ENCODE assay signal across 8 cellular contexts in the genomic region with DNA sequence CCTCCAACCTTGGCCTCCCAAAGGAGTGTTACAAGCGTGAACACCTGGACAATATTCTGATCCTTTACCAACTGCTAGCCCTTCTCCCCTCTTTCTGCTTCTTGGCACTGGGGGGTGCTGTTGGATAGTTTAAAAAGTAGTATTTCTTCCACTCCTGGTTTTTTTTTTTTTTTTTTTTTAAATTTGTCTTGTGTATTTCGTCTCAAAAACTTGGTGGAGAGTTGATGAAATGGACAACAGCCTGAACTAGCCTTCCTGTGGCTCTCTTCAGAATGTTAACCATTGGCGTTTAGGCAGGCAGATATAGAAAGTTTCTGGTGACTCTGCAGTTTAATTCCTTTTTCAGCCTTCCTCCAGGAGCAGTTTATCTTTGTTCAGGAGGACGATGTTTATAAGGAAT.
DNase-seq lines count a peak whose midpoint lies in the region; ATAC-seq, FAIRE-seq and TF ChIP-seq lines count a peak whose summit lies in the region.

No MANE protein-coding gene starts in this region.

- H3K9me1 ChIP-seq in K562 (ENCODE audit: control insufficient read depth, insufficient read depth, low read length): no peaks in the 10 kb centered on the region

- peaks cover 13% of the 10 kb centered on the region for H3K27me3 Mint-ChIP-seq in activated CD8-positive, alpha-beta memory T cell treated with anti-CD3 and anti-CD28 coated beads, Interleukin-2, amount 10 ng/mL, durations not matched to agents 7 days and 5 days
- peaks cover 10% of the 10 kb centered on the region for H3K27me3 Mint-ChIP-seq in type B pancreatic cell

- TF ChIP-seq CTCF in K562 (IDR thresholded peaks at IDR 0.05 in 2 of 3, conservative IDR thresholded peaks at IDR 0.05 in 1 of 3; ENCODE audit: insufficient read depth in 2 of 3, low read depth in 1 of 3, low read length in 3 of 3): peak; percentile 53 to 80 (median 60); a peak in 4 of 6 replicates
- TF ChIP-seq CTCF in kidney (IDR thresholded peaks at IDR 0.05; ENCODE audit: borderline replicate concordance, extremely low read depth, insufficient read depth): peak; percentile 59
- TF ChIP-seq CTCF in type B pancreatic cell (conservative IDR thresholded peaks at IDR 0.05): peak; percentile 80

- H3K27me3 ChIP-seq in K562 (ENCODE audit: control insufficient read depth in 2 of 2, insufficient read depth in 2 of 2, low read length in 2 of 2): peaks cover 22 to 27% of the 10 kb centered on the region in 2 experiments

- H4K20me1 ChIP-seq in K562 (replicated peaks; ENCODE audit: control insufficient read depth, insufficient read depth, low read length): no peaks in the 10 kb centered on the region

- TF ChIP-seq RAD21 in K562 (CRISPR knock-in tag; conservative IDR thresholded peaks at IDR 0.05 in 1 of 2, IDR thresholded peaks at IDR 0.05 in 1 of 2): peak; percentile 68 to 70

- no peak for TF ChIP-seq EP300 in K562 (IDR thresholded peaks at IDR 0.05; ENCODE audit: low read length)

- H3K9ac ChIP-seq in K562 (ENCODE audit: insufficient read depth in 1 of 2, low read depth in 2 of 2, low read length in 2 of 2) (no peak overlapping the region), kidney (ENCODE audit: low read length in 2 of 2) (no peak overlapping the region)

- H3K27ac Mint-ChIP-seq in activated CD8-positive, alpha-beta memory T cell treated with anti-CD3 and anti-CD28 coated beads, Interleukin-2, amount 10 ng/mL, durations not matched to agents 7 days and 5 days: no peak overlapping the region
- no peak overlapping the region for H3K27ac Mint-ChIP-seq in type B pancreatic cell

- 0% methylated on average over 3 of the region's 4 CpGs for WGBS in K562 (ENCODE audit: insufficient coverage, low coverage, missing lambda C conversion rate)

- H3K4me3 Mint-ChIP-seq in activated CD8-positive, alpha-beta memory T cell treated with anti-CD3 and anti-CD28 coated beads, Interleukin-2, amount 10 ng/mL, durations not matched to agents 7 days and 5 days: no peak overlapping the region
- H3K4me3 Mint-ChIP-seq in type B pancreatic cell: no peak overlapping the region

- CTCF ChIA-PET in activated CD8-positive, alpha-beta memory T cell treated with anti-CD3 and anti-CD28 coated beads, Interleukin-2, amount 10 ng/mL, durations not matched to agents 7 days and 5 days (lab: Charles Lee): interaction anchor here (0.6 to 2.1 kb wide), 6 partner anchors 9 to 141 kb away, joined by 3 to 8 read pairs (median 4); no protein-coding TSS in a partner anchor
- CTCF ChIA-PET in K562 (lab: Yijun Ruan, JAX; ENCODE audit: low intra/inter-chr PET ratio): interaction anchor here (0.6 to 2.4 kb wide), 14 partner anchors 21 to 1536 kb away, joined by 3 to 10 read pairs (median 4); partner anchors contain the start of gene PLPP3

- H3K4me1 ChIP-seq in K562 (replicated peaks in 1 of 2; ENCODE audit: control insufficient read depth in 2 of 2, insufficient read depth in 2 of 2, low read length in 2 of 2) (no peaks in the 10 kb centered on the region; a peak in 1 of 5 replicates), kidney (ENCODE audit: control insufficient read depth in 1 of 2, insufficient read depth in 1 of 2, low read depth in 1 of 2, low read length in 2 of 2) (no peaks in the 10 kb centered on the region)

- H3K4me1 Mint-ChIP-seq in activated CD8-positive, alpha-beta memory T cell treated with anti-CD3 and anti-CD28 coated beads, Interleukin-2, amount 10 ng/mL, durations not matched to agents 7 days and 5 days: peaks cover 15% of the 10 kb centered on the region
- H3K4me1 Mint-ChIP-seq in type B pancreatic cell (ENCODE audit: unreplicated experiment): peaks cover 17% of the 10 kb centered on the region

- POLR2A ChIA-PET in K562 (lab: Yijun Ruan, JAX): no interaction called here

- H3K27ac ChIP-seq in K562 (ENCODE audit: extremely low read depth, low read depth, low read length): no peak overlapping the region
- no peak overlapping the region for H3K27ac ChIP-seq in kidney (ENCODE audit: low read depth in 2 of 2, low read length in 2 of 2)

- H3K9me3 ChIP-seq in K562 (replicated peaks; ENCODE audit: control insufficient read depth, insufficient read depth, low read depth, low read length) (no peaks in the 10 kb centered on the region), kidney (ENCODE audit: control insufficient read depth in 1 of 2, low read length in 2 of 2) (no peaks in the 10 kb centered on the region)

- H3K79me2 ChIP-seq in K562 (ENCODE audit: control insufficient read depth, insufficient read depth, low read length): no peaks in the 10 kb centered on the region

- TF ChIP-seq POLR2A in K562 (conservative IDR thresholded peaks at IDR 0.05): no peak

- FAIRE-seq in K562 (lab: Jason Lieb, UNC): peak; percentile 81
- no peak for FAIRE-seq in kidney (lab: Jason Lieb, UNC)
- FAIRE-seq in HTR-8/SVneo (lab: Jason Lieb, UNC): no peak

- H3K9me3 Mint-ChIP-seq in activated CD8-positive, alpha-beta memory T cell treated with anti-CD3 and anti-CD28 coated beads, Interleukin-2, amount 10 ng/mL, durations not matched to agents 7 days and 5 days (ENCODE audit: low read depth): no peaks in the 10 kb centered on the region
- H3K9me3 Mint-ChIP-seq in type B pancreatic cell: peaks cover 6% of the 10 kb centered on the region

- intact Hi-C loops in K562 (cut with micrococcal nuclease) (loop anchor here (2.0 to 10.0 kb wide), 6 partner anchors 54 to 1537 kb away; no protein-coding TSS in a partner anchor), kidney (cut with DNase I) (loop anchor here (5.0 kb wide), 1 partner anchor 1302 kb away; no protein-coding TSS in a partner anchor)

- BruUV-seq in K562 (replicated peaks; lab: Mats Ljungman, UMichigan): no TSS peak

- peak; percentile 37 for DNase-seq in activated CD8-positive, alpha-beta memory T cell treated with anti-CD3 and anti-CD28 coated beads, Interleukin-2, amount 50 U/mL, for 48 hours
- no peak for DNase-seq in activated CD8-positive, alpha-beta memory T cell treated with anti-CD3 and anti-CD28 coated beads, Interleukin-2, amount 10 ng/mL, durations not matched to agents 7 days and 5 days
- DNase-seq in NCI-H2107 (lab: John Stamatoyannopoulos, UW) (peak; percentile 45), K562 (ENCODE audit: extremely low read depth in 1 of 4, low spot score in 3 of 4) (peak in 2 of 4 experiments; percentile 48 to 54), kidney (no peak), type B pancreatic cell (ENCODE audit: extremely low spot score, unreplicated experiment) (no peak), HTR-8/SVneo (ENCODE audit: insufficient read length, low spot score) (no peak)

- in situ Hi-C loops in K562 (cut with MboI): loop anchor here (10.0 kb wide), 1 partner anchor 1300 kb away; no protein-coding TSS in a partner anchor

- ATAC-seq in activated CD8-positive, alpha-beta memory T cell treated with anti-CD3 and anti-CD28 coated beads, Interleukin-2, amount 10 ng/mL, durations not matched to agents 7 days and 5 days: no peak
- ATAC-seq in K562 (peak; percentile 83), GM21825 (IDR thresholded peaks at IDR 0.05; ENCODE audit: unreplicated experiment) (no peak)

- H3K36me3 ChIP-seq in K562 (ENCODE audit: control insufficient read depth, insufficient read depth, low read length): no peaks in the 10 kb centered on the region
- no peaks in the 10 kb centered on the region for H3K36me3 ChIP-seq in kidney (ENCODE audit: control insufficient read depth in 1 of 2, insufficient read depth in 2 of 2, low read length in 2 of 2)

- no peak overlapping the region for H3K4me3 ChIP-seq in K562
- H3K4me3 ChIP-seq in kidney (ENCODE audit: low read length in 2 of 2): no peak overlapping the region

- no peak overlapping the region for H2AFZ ChIP-seq in K562 (ENCODE audit: low read depth, low read length)

- no peak overlapping the region for H3K4me2 ChIP-seq in K562 (ENCODE audit: insufficient read depth, low read length)

- H3K36me3 Mint-ChIP-seq in activated CD8-positive, alpha-beta memory T cell treated with anti-CD3 and anti-CD28 coated beads, Interleukin-2, amount 10 ng/mL, durations not matched to agents 7 days and 5 days: no peaks in the 10 kb centered on the region
- H3K36me3 Mint-ChIP-seq in type B pancreatic cell: peaks cover 3% of the 10 kb centered on the region

TF ChIP-seq in K562, 482 proteins besides CTCF, POLR2A, EP300 and RAD21:
- TF ChIP-seq ZNF165 (CRISPR knock-in tag; IDR thresholded peaks at IDR 0.05; ENCODE audit: borderline replicate concordance) (no peak), ZNF384 (IDR thresholded peaks at IDR 0.05; ENCODE audit: low read depth, low read length) (peak; percentile 96), SMC3 (conservative IDR thresholded peaks at IDR 0.05; ENCODE audit: insufficient read depth, low read depth, low read length) (peak; percentile 49), NFRKB (IDR thresholded peaks at IDR 0.05; ENCODE audit: low read depth) (no peak), ZNF644 (tag; IDR thresholded peaks at IDR 0.05; ENCODE audit: low read depth) (no peak), ARID2 (IDR thresholded peaks at IDR 0.05) (peak; percentile 66; the same call in 1 of the 2 replicates), CC2D1A (IDR thresholded peaks at IDR 0.05) (peak; percentile 41; the same call in 1 of the 2 replicates), ZNF316 (IDR thresholded peaks at IDR 0.05) (0 out of 2 replicates have a peak, but pooled peaks have one; percentile 10)
- TF ChIP-seq, protein P1, sequence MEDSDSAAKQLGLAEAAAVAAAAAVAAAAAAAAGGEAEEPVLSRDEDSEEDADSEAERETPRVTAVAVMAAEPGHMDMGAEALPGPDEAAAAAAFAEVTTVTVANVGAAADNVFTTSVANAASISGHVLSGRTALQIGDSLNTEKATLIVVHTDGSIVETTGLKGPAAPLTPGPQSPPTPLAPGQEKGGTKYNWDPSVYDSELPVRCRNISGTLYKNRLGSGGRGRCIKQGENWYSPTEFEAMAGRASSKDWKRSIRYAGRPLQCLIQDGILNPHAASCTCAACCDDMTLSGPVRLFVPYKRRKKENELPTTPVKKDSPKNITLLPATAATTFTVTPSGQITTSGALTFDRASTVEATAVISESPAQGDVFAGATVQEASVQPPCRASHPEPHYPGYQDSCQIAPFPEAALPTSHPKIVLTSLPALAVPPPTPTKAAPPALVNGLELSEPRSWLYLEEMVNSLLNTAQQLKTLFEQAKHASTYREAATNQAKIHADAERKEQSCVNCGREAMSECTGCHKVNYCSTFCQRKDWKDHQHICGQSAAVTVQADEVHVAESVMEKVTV (CRISPR knock-in tag; IDR thresholded peaks at IDR 0.05): peak; percentile 35; the same call in 1 of the 2 replicates

Comparison
In these comparisons a context has a peak if more than half of its experiments do, and no peak if none do; other contexts are left out.
1. DNase-seq: peak in activated CD8-positive, alpha-beta memory T cell treated with anti-CD3 and anti-CD28 coated beads, Interleukin-2, amount 50 U/mL, for 48 hours (single experiment) and NCI-H2107 (single experiment); none in activated CD8-positive, alpha-beta memory T cell treated with anti-CD3 and anti-CD28 coated beads, Interleukin-2, amount 10 ng/mL, durations not matched to agents 7 days and 5 days (single experiment), kidney (single experiment), type B pancreatic cell (single experiment) and HTR-8/SVneo (single experiment).
2. Peak in every context shown above with its lines, with median percentiles within 50 percentile points of each other: CTCF ChIP-seq.